Comparison of ENCODE assay signal across 31 cellular contexts in genomic region chr3:173552526-173552925, GRCh38.
A peak's percentile ranks its signal among the peaks of the same experiment; 100 is the strongest.
DNase-seq lines count a peak whose midpoint lies in the region; ATAC-seq and TF ChIP-seq lines count a peak whose summit lies in the region.
"Had no signal": no experiment of that assay in that cellular context is flagged by ENCODE, and none has a peak within 500 bp of the region (broad histone marks: within the 10 kb centered on the region; RNA-seq: fewer than 3 reads in every experiment).

No MANE protein-coding gene starts in this region.

- 32 to 41% methylated on average over 4 of the region's 4 CpGs for WGBS in GM23248 (ENCODE audit: low coverage in 1 of 2, low lambda C conversion rate in 2 of 2, missing lambda C conversion rate in 2 of 2), 2 experiments

- no peaks in the 10 kb centered on the region for H3K79me2 ChIP-seq in GM23248 (ENCODE audit: insufficient read depth)
- no peaks in the 10 kb centered on the region for H3K79me2 ChIP-seq in OCI-LY3 (ENCODE audit: low read length)

- H3K9me3 Mint-ChIP-seq in glutamatergic neuron (ENCODE audit: unreplicated experiment) = no peaks in the 10 kb centered on the region
- H3K9me3 Mint-ChIP-seq: activated naive CD8-positive, alpha-beta T cell treated with anti-CD3 and anti-CD28 coated beads, Interleukin-2, amount 10 ng/mL, durations not matched to agents 7 days and 5 days; dendritic cell treated with granulocyte-macrophage colony-stimulating factor and Interleukin-4, amounts not matched to agents 40 ng/mL and 50 ng/mL, for 4 days; naive thymus-derived CD4-positive, alpha-beta T cell; stimulated activated naive CD8-positive, alpha-beta T cell treated with anti-CD3 and anti-CD28 coated beads, Interleukin-15, amount 100 ng/mL, for 72 hours had no signal

- no peaks in the 10 kb centered on the region for H3K27me3 Mint-ChIP-seq in glutamatergic neuron (ENCODE audit: unreplicated experiment)
- H3K27me3 Mint-ChIP-seq: activated CD4-positive, alpha-beta T cell treated with anti-CD3 and anti-CD28 coated beads for 36 hours; activated naive CD8-positive, alpha-beta T cell treated with anti-CD3 and anti-CD28 coated beads, Interleukin-2, amount 10 ng/mL, durations not matched to agents 7 days and 5 days; dendritic cell treated with granulocyte-macrophage colony-stimulating factor and Interleukin-4, amounts not matched to agents 40 ng/mL and 50 ng/mL, for 4 days; naive thymus-derived CD4-positive, alpha-beta T cell; stimulated activated naive CD8-positive, alpha-beta T cell treated with anti-CD3 and anti-CD28 coated beads, Interleukin-15, amount 100 ng/mL, for 72 hours; T-helper 17 cell had no signal

- H3K4me1 Mint-ChIP-seq in glutamatergic neuron (ENCODE audit: low read depth, unreplicated experiment) = no peaks in the 10 kb centered on the region
- H3K4me1 Mint-ChIP-seq: activated CD4-positive, alpha-beta T cell treated with anti-CD3 and anti-CD28 coated beads for 36 hours; activated naive CD8-positive, alpha-beta T cell treated with anti-CD3 and anti-CD28 coated beads, Interleukin-2, amount 10 ng/mL, durations not matched to agents 7 days and 5 days; naive thymus-derived CD4-positive, alpha-beta T cell; stimulated activated naive CD8-positive, alpha-beta T cell treated with anti-CD3 and anti-CD28 coated beads, Interleukin-15, amount 100 ng/mL, for 72 hours; T-helper 17 cell had no signal

- in situ Hi-C loops in GM23248 (cut with MboI) = no loop called here

- no peak overlapping the region for H3K4me2 ChIP-seq in GM23248 (ENCODE audit: unreplicated experiment)
- no peak overlapping the region for H3K4me2 ChIP-seq in OCI-LY3 (ENCODE audit: low read length)
- H3K4me2 ChIP-seq: A549, SK-N-SH had no signal

- H2AFZ ChIP-seq in GM23248 (peak overlapping the region; percentile 64), OCI-LY3 (ENCODE audit: low read depth, low read length) (peak overlapping the region; percentile 57; the same call in 1 of the 2 replicates)

- peaks cover 6% of the 10 kb centered on the region for H3K4me1 ChIP-seq in A673 (ENCODE audit: insufficient read depth, low read length, poor library complexity, severe bottlenecking)
- no peaks in the 10 kb centered on the region for H3K4me1 ChIP-seq in GM23248 (ENCODE audit: insufficient read depth)
- H3K4me1 ChIP-seq in OCI-LY3 (ENCODE audit: low read length) = no peaks in the 10 kb centered on the region
- H3K4me1 ChIP-seq: A549, left ventricle myocardium inferior, thyroid gland had no signal

- no peak overlapping the region for H3K4me3 ChIP-seq in A673 (ENCODE audit: low read depth, low read length, poor library complexity, severe bottlenecking)
- no peak overlapping the region for H3K4me3 ChIP-seq in GM23248
- no peak overlapping the region for H3K4me3 ChIP-seq in OCI-LY3 (ENCODE audit: low read length)
- H3K4me3 ChIP-seq: A549, GM12878, HAP-1, left ventricle myocardium inferior, thyroid gland had no signal

- H3K36me3 ChIP-seq in A673 (ENCODE audit: insufficient read depth, low read length, poor library complexity, severe bottlenecking) = no peaks in the 10 kb centered on the region
- no peaks in the 10 kb centered on the region for H3K36me3 ChIP-seq in GM23248 (ENCODE audit: low read depth)
- H3K36me3 ChIP-seq in OCI-LY3 (replicated peaks; ENCODE audit: low read depth, low read length) = no peaks in the 10 kb centered on the region
- H3K36me3 ChIP-seq: HAP-1, left ventricle myocardium inferior, thyroid gland had no signal

- no peak for ATAC-seq in HG03354 (IDR thresholded peaks at IDR 0.05; ENCODE audit: poor library complexity, severe bottlenecking, unreplicated experiment)
- ATAC-seq: A549; activated CD4-positive, alpha-beta T cell treated with anti-CD3 and anti-CD28 coated beads for 36 hours; GM12878; naive thymus-derived CD4-positive, alpha-beta T cell; stimulated activated naive CD8-positive, alpha-beta T cell treated with anti-CD3 and anti-CD28 coated beads, Interleukin-15, amount 100 ng/mL, for 72 hours; T-helper 17 cell had no signal

- H4K20me1 ChIP-seq in GM23248 (ENCODE audit: insufficient read depth) (no peaks in the 10 kb centered on the region), OCI-LY3 (ENCODE audit: insufficient read depth, low read length) (no peaks in the 10 kb centered on the region)

- POLR2A ChIA-PET in A673 (lab: Charles Lee; ENCODE audit: low non-redundant PET) = no interaction called here

- H3K9me3 ChIP-seq in A673 (ENCODE audit: low read depth, low read length, poor library complexity, severe bottlenecking) (no peaks in the 10 kb centered on the region), GM23248 (ENCODE audit: low read depth) (no peaks in the 10 kb centered on the region), OCI-LY3 (ENCODE audit: insufficient read depth, low read length) (no peaks in the 10 kb centered on the region)
- H3K9me3 ChIP-seq: A549, HAP-1, left ventricle myocardium inferior, SK-N-SH, thyroid gland had no signal

- TF ChIP-seq CTCF in A673 (conservative IDR thresholded peaks at IDR 0.05; ENCODE audit: low read depth, low read length) (no peak), OCI-LY3 (IDR thresholded peaks at IDR 0.05; ENCODE audit: low read depth, low read length) (no peak), glutamatergic neuron (IDR thresholded peaks at IDR 0.05; ENCODE audit: partially characterized antibody, unreplicated experiment) (no peak)

- BruUV-seq in A673 (replicated peaks; lab: Mats Ljungman, UMichigan) = no TSS peak

- H3K36me3 Mint-ChIP-seq in glutamatergic neuron (ENCODE audit: unreplicated experiment) = no peaks in the 10 kb centered on the region
- H3K36me3 Mint-ChIP-seq: activated naive CD8-positive, alpha-beta T cell treated with anti-CD3 and anti-CD28 coated beads, Interleukin-2, amount 10 ng/mL, durations not matched to agents 7 days and 5 days; naive thymus-derived CD4-positive, alpha-beta T cell had no signal

- no peaks in the 10 kb centered on the region for H3F3A ChIP-seq in GM23248 (ENCODE audit: insufficient read depth)

- no peak overlapping the region for H3K4me3 Mint-ChIP-seq in glutamatergic neuron (ENCODE audit: unreplicated experiment)
- H3K4me3 Mint-ChIP-seq: activated CD4-positive, alpha-beta T cell treated with anti-CD3 and anti-CD28 coated beads for 36 hours; activated naive CD8-positive, alpha-beta T cell treated with anti-CD3 and anti-CD28 coated beads, Interleukin-2, amount 10 ng/mL, durations not matched to agents 7 days and 5 days; dendritic cell treated with granulocyte-macrophage colony-stimulating factor and Interleukin-4, amounts not matched to agents 40 ng/mL and 50 ng/mL, for 4 days; naive thymus-derived CD4-positive, alpha-beta T cell; stimulated activated naive CD8-positive, alpha-beta T cell treated with anti-CD3 and anti-CD28 coated beads, Interleukin-15, amount 100 ng/mL, for 72 hours; T-helper 17 cell had no signal

- no peak overlapping the region for H3K27ac Mint-ChIP-seq in glutamatergic neuron (ENCODE audit: unreplicated experiment)
- H3K27ac Mint-ChIP-seq: activated CD4-positive, alpha-beta T cell treated with anti-CD3 and anti-CD28 coated beads for 36 hours; activated naive CD8-positive, alpha-beta T cell treated with anti-CD3 and anti-CD28 coated beads, Interleukin-2, amount 10 ng/mL, durations not matched to agents 7 days and 5 days; dendritic cell treated with granulocyte-macrophage colony-stimulating factor and Interleukin-4, amounts not matched to agents 40 ng/mL and 50 ng/mL, for 4 days; naive thymus-derived CD4-positive, alpha-beta T cell; stimulated activated naive CD8-positive, alpha-beta T cell treated with anti-CD3 and anti-CD28 coated beads, Interleukin-15, amount 100 ng/mL, for 72 hours; T-helper 17 cell had no signal

- H3K27me3 ChIP-seq in A673 (replicated peaks; ENCODE audit: insufficient read depth, low read depth, low read length, poor library complexity) = no peaks in the 10 kb centered on the region
- no peaks in the 10 kb centered on the region for H3K27me3 ChIP-seq in GM23248 (replicated peaks; ENCODE audit: insufficient read depth)
- no peaks in the 10 kb centered on the region for H3K27me3 ChIP-seq in OCI-LY3 (ENCODE audit: low read depth, low read length)
- H3K27me3 ChIP-seq: thyroid gland had no signal

- H3K9ac ChIP-seq in GM23248 (no peak overlapping the region), OCI-LY3 (ENCODE audit: low read length) (no peak overlapping the region)
- H3K9ac ChIP-seq: SK-N-SH had no signal

- DNase-seq in A673 (ENCODE audit: low spot score) (peak; percentile 15), GM23248 (peak; percentile 17), fibroblast of peridontal ligament (ENCODE audit: extremely low read depth) (peak; percentile 45), COR-L47 (lab: John Stamatoyannopoulos, UW) (no peak), GM19238 (ENCODE audit: insufficient read length, low spot score) (no peak), glutamatergic neuron (no peak)
- DNase-seq: activated CD4-positive, alpha-beta T cell treated with anti-CD3 and anti-CD28 coated beads for 36 hours; activated CD8-positive, alpha-beta memory T cell treated with anti-CD3 and anti-CD28 coated beads for 24 hours; activated effector memory CD4-positive, alpha-beta T cell treated with anti-CD3 and anti-CD28 coated beads, Interleukin-2, amount 50 U/mL, for 16 hours; activated naive CD8-positive, alpha-beta T cell treated with anti-CD3 and anti-CD28 coated beads, Interleukin-2, amount 10 ng/mL, durations not matched to agents 7 days and 5 days; central memory CD4-positive, alpha-beta T cell; DMS79; islet precursor cell; KG1; left ventricle myocardium inferior; midbrain; naive thymus-derived CD4-positive, alpha-beta T cell; NCI-H1436; NCI-H2081 treated with DMSO at 0.1 percent for 48 hours; NCI-H446; occipital lobe; SK-N-SH; stimulated activated naive CD8-positive, alpha-beta T cell treated with anti-CD3 and anti-CD28 coated beads, Interleukin-15, amount 100 ng/mL, for 72 hours; T-helper 17 cell; thyroid gland had no signal

- no peak overlapping the region for H3K27ac ChIP-seq in A673 (ENCODE audit: low read depth, low read length, poor library complexity, severe bottlenecking)
- no peak overlapping the region for H3K27ac ChIP-seq in GM23248
- H3K27ac ChIP-seq in OCI-LY3 (ENCODE audit: low read length) = no peak overlapping the region
- H3K27ac ChIP-seq: A549, left ventricle myocardium inferior, thyroid gland had no signal

- CTCF ChIA-PET in A673 (lab: Charles Lee) = interaction anchor here (1.4 kb wide), 1 partner anchor 141 kb away, joined by 7 read pairs; no protein-coding TSS in a partner anchor

- intact Hi-C loops in A673 (cut with micrococcal nuclease; ENCODE audit: unreplicated experiment) = loop anchor here (2.0 to 10.0 kb wide), 4 partner anchors 142 to 748 kb away; no protein-coding TSS in a partner anchor

- no peaks in the 10 kb centered on the region for H3K9me2 ChIP-seq in GM23248 (ENCODE audit: insufficient read depth)
- H3K9me2 ChIP-seq: SK-N-SH had no signal

Comparison
In these comparisons a context has a peak if more than half of its experiments do, and no peak if none do; other contexts are left out.
1. DNase-seq: peak in A673 (single experiment), GM23248 (single experiment) and fibroblast of peridontal ligament (single experiment); none in COR-L47 (single experiment), GM19238 (single experiment) and glutamatergic neuron (single experiment).